13 cellular contexts compared by ENCODE assay signal in genomic region chr22:17117890-17118289, GRCh38. TPM values are rescaled to one million over a fixed set of nuclear protein-coding genes. Genes with fewer than 3 reads are reported as not detected.
DNase-seq lines count a peak whose midpoint lies in the region; ATAC-seq, FAIRE-seq and TF ChIP-seq lines count a peak whose summit lies in the region.
"Had no signal": no experiment of that assay in that cellular context is flagged by ENCODE, and none has a peak within 500 bp of the region (broad histone marks: within the 10 kb centered on the region; RNA-seq: fewer than 3 reads in every experiment).

No MANE protein-coding gene starts in this region.

- H3K4me1 Mint-ChIP-seq in CD4-positive, CD25-positive, alpha-beta regulatory T cell, result peaks cover 20 to 65% (median 42%) of the 10 kb centered on the region in 4 donors

- no peak overlapping the region for H3K9ac ChIP-seq in mesendoderm (ENCODE audit: low read length)

- peak in 1 of 3 donors; percentile 48 for DNase-seq in CD4-positive, CD25-positive, alpha-beta regulatory T cell
- DNase-seq in mesendoderm (peak; percentile 16), H54 (ENCODE audit: insufficient read length, low spot score) (no peak), Right ventricle myocardium superior (no peak)
- DNase-seq: activated CD4-positive, alpha-beta T cell treated with anti-CD3 and anti-CD28 coated beads, Interleukin-2, amount 50 U/mL, for 4 hours; Calu3; stimulated activated CD4-positive, alpha-beta T cell treated with anti-CD3 and anti-CD28 coated beads, Interleukin-12 subunit alpha, Interleukin-12 subunit beta, amount 100 ng/mL, for 4 hours had no signal

- H2BK15ac ChIP-seq in mesendoderm (replicated peaks; ENCODE audit: low read depth), result no peak overlapping the region

- no CpG with 5 or more reads among the region's 4 CpGs for WGBS in mesendoderm (ENCODE audit: extremely low coverage, insufficient coverage, low lambda C conversion rate)

- no peaks in the 10 kb centered on the region for H3K9me3 ChIP-seq in CD4-positive, CD25-positive, alpha-beta regulatory T cell (ENCODE audit: control insufficient read depth in 2 of 2, low read length in 2 of 2)
- H3K9me3 ChIP-seq: body of pancreas had no signal

- no peaks in the 10 kb centered on the region for H3K79me2 ChIP-seq in mesendoderm (ENCODE audit: control insufficient read depth, insufficient read depth, low read length)

- no peak overlapping the region for H4K5ac ChIP-seq in mesendoderm (ENCODE audit: low read length)

- no peak overlapping the region for H3K27ac ChIP-seq in CD4-positive, CD25-positive, alpha-beta regulatory T cell (ENCODE audit: insufficient read depth, low read length, poor library complexity, severe bottlenecking)
- H3K27ac ChIP-seq in VCaP, result peak overlapping the region; percentile 95
- no peak overlapping the region for H3K27ac ChIP-seq in mesendoderm (ENCODE audit: low read depth, low read length)

- H3K4ac ChIP-seq in mesendoderm (ENCODE audit: low read depth, low read length), result no peak overlapping the region

- no peak for TF ChIP-seq POLR2A in H54 (IDR thresholded peaks at IDR 0.05; ENCODE audit: low read depth, low read length)

- H3K27ac Mint-ChIP-seq in CD4-positive, CD25-positive, alpha-beta regulatory T cell, result peak overlapping the region; percentile 77 to 84 (median 80)

- no peak for TF ChIP-seq CTCF in VCaP (conservative IDR thresholded peaks at IDR 0.05)

- H2AK5ac ChIP-seq in mesendoderm (ENCODE audit: low read length), result no peak overlapping the region

- H3K9me3 Mint-ChIP-seq in CD4-positive, CD25-positive, alpha-beta regulatory T cell, result no peaks in the 10 kb centered on the region

- peak overlapping the region; percentile 73 to 90 (median 81) for H3K4me3 Mint-ChIP-seq in CD4-positive, CD25-positive, alpha-beta regulatory T cell

- no peak overlapping the region for H3K4me2 ChIP-seq in mesendoderm (ENCODE audit: low read length)

- peak in 1 of 2 donors; percentile 18 for ATAC-seq in CD4-positive, CD25-positive, alpha-beta regulatory T cell (ENCODE audit: low read depth in 2 of 2)
- ATAC-seq in HG02885 (IDR thresholded peaks at IDR 0.05; ENCODE audit: poor library complexity, unreplicated experiment) (peak; percentile 35), GM18907 (IDR thresholded peaks at IDR 0.05; ENCODE audit: unreplicated experiment) (no peak), HG03457 (IDR thresholded peaks at IDR 0.05; ENCODE audit: unreplicated experiment) (no peak), Right ventricle myocardium superior (ENCODE audit: poor library complexity) (no peak)
- ATAC-seq: body of pancreas, esophagus mucosa had no signal

- no peaks in the 10 kb centered on the region for H3K36me3 Mint-ChIP-seq in CD4-positive, CD25-positive, alpha-beta regulatory T cell

- no peak overlapping the region for H4K8ac ChIP-seq in mesendoderm (ENCODE audit: low read depth, low read length)

- no peak for FAIRE-seq in H54 (lab: Jason Lieb, UNC)

- H3K56ac ChIP-seq in mesendoderm (ENCODE audit: low read length), result peak overlapping the region; percentile 6

- no peaks in the 10 kb centered on the region for H3K79me1 ChIP-seq in mesendoderm (ENCODE audit: low read length)

- no peaks in the 10 kb centered on the region for H3K36me3 ChIP-seq in CD4-positive, CD25-positive, alpha-beta regulatory T cell (ENCODE audit: control insufficient read depth, insufficient read depth, low read length)
- no peaks in the 10 kb centered on the region for H3K36me3 ChIP-seq in mesendoderm (ENCODE audit: control insufficient read depth, insufficient read depth, low read length)

- H3K4me3 ChIP-seq in CD4-positive, CD25-positive, alpha-beta regulatory T cell (ENCODE audit: low read depth, low read length), result peak overlapping the region; percentile 58
- no peak overlapping the region for H3K4me3 ChIP-seq in mesendoderm (ENCODE audit: low read length)
- H3K4me3 ChIP-seq: body of pancreas had no signal

- H3K4me1 ChIP-seq in CD4-positive, CD25-positive, alpha-beta regulatory T cell (ENCODE audit: control insufficient read depth, insufficient read depth, low read length, poor library complexity, severe bottlenecking), result peaks cover 54% of the 10 kb centered on the region
- peaks cover 15% of the 10 kb centered on the region for H3K4me1 ChIP-seq in mesendoderm (ENCODE audit: control insufficient read depth, low read depth, low read length)

- intact Hi-C loops in Right ventricle myocardium superior (cut with DNase I), result loop anchor here (5.0 kb wide), 1 partner anchor 49 kb away; no protein-coding TSS in a partner anchor

- H2BK5ac ChIP-seq in mesendoderm (ENCODE audit: low read length), result no peak overlapping the region

- no peak overlapping the region for H2BK120ac ChIP-seq in mesendoderm (ENCODE audit: low read depth, low read length)

- peaks cover 8% of the 10 kb centered on the region for H3K27me3 ChIP-seq in CD4-positive, CD25-positive, alpha-beta regulatory T cell (ENCODE audit: control insufficient read depth, insufficient read depth, low read length)
- H3K27me3 ChIP-seq in mesendoderm (ENCODE audit: insufficient read depth, low read length, poor library complexity), result no peaks in the 10 kb centered on the region
- H3K27me3 ChIP-seq: body of pancreas had no signal

- no peak overlapping the region for H3K18ac ChIP-seq in mesendoderm (ENCODE audit: low read length)

- H3K23ac ChIP-seq in mesendoderm (ENCODE audit: low read length), result no peak overlapping the region

- H3K27me3 Mint-ChIP-seq in CD4-positive, CD25-positive, alpha-beta regulatory T cell, result peaks cover 31% of the 10 kb centered on the region

RNA-seq across cellular contexts. Expression of gene TMEM121B, which starts 3.3 kb away (rescaled TPM):
- total RNA-seq in CD4-positive, CD25-positive, alpha-beta regulatory T cell, result 0.10 TPM
- polyA plus RNA-seq in CD4-positive, CD25-positive, alpha-beta regulatory T cell, result under 1 TPM in 1 of 4 donors, not detected in 3; 0.03 TPM
- 2.2 TPM for polyA plus RNA-seq in mesendoderm (2013, experiment 1 of 2)
- 2.3 TPM for polyA plus RNA-seq in mesendoderm (2013, experiment 2 of 2)
- 1.9 TPM for total RNA-seq in Right ventricle myocardium superior

RNA-seq across cellular contexts. Expression of gene IL17RA, which starts 33.1 kb away (rescaled TPM):
- 48.2 TPM for total RNA-seq in CD4-positive, CD25-positive, alpha-beta regulatory T cell
- polyA plus RNA-seq in CD4-positive, CD25-positive, alpha-beta regulatory T cell, result 10 to 100 TPM; 21.7 to 34.7 (median 26.0) TPM
- 5.0 TPM for polyA plus RNA-seq in mesendoderm (2013, experiment 1 of 2)
- 5.0 TPM for polyA plus RNA-seq in mesendoderm (2013, experiment 2 of 2)
- total RNA-seq in Right ventricle myocardium superior, result 7.5 TPM

RNA-seq across cellular contexts. Expression of gene HDHD5, which starts 41.2 kb away (rescaled TPM):
- total RNA-seq in CD4-positive, CD25-positive, alpha-beta regulatory T cell, result 17.7 TPM
- polyA plus RNA-seq in CD4-positive, CD25-positive, alpha-beta regulatory T cell, result 10 to 100 TPM; 39.0 to 46.8 (median 44.9) TPM
- polyA plus RNA-seq in mesendoderm (2013, experiment 1 of 2), result 30.6 TPM
- polyA plus RNA-seq in mesendoderm (2013, experiment 2 of 2), result 29.4 TPM
- total RNA-seq in Right ventricle myocardium superior, result 59.8 TPM
